In the genomic region with DNA sequence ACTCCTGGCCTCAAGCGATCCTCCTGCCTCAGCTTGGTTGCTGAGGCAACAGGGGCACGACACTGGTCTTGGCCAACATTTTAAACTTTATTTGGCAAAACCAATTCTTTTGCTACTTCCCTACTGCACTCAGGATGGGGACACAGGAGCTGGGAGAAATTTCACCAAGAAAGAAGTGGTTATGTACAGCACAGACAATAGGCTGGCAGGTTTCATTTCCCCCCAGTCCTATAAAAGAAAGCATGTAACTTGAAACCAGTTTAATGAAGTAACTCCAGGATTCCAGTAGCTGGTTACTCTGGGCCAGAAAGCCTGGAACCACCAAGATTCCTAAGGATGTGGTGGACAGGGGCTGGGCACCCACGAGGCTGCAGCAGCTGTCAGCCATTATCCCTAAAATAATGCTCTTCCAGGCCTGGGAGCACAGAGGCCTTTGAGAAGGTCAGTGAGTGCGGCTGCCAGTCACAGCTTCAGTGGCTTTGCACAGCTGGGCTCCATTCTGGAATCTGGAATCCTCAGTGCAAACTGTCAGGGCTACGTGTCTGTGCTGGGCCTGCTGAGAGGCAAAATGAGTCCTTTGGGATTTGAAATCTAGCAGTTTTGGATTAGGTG, we compare ENCODE assay signal across 8 cellular contexts.
DNase-seq lines count a peak whose midpoint lies in the region; ATAC-seq, FAIRE-seq and TF ChIP-seq lines count a peak whose summit lies in the region.

No MANE protein-coding gene starts in this region.

- ATAC-seq in GM18517 (IDR thresholded peaks at IDR 0.05; ENCODE audit: unreplicated experiment) (no peak), GM18511 (IDR thresholded peaks at IDR 0.05; ENCODE audit: unreplicated experiment) (no peak)

- H3K27me3 ChIP-seq in endodermal cell (ENCODE audit: control insufficient read depth, insufficient read depth, low read length, poor library complexity, severe bottlenecking), result no peaks in the 10 kb centered on the region
- H3K27me3 ChIP-seq in osteoblast (ENCODE audit: insufficient read depth, low read length), result no peaks in the 10 kb centered on the region

- peak overlapping the region; percentile 81 for H3K27ac Mint-ChIP-seq in endodermal cell
- no peak overlapping the region for H3K27ac Mint-ChIP-seq in activated T-cell treated with anti-CD3 and anti-CD28 coated beads, Interleukin-2, amount 50 U/mL, for 24 hours

- H3K36me3 Mint-ChIP-seq in endodermal cell (ENCODE audit: low read depth), result no peaks in the 10 kb centered on the region
- H3K36me3 Mint-ChIP-seq in activated T-cell treated with anti-CD3 and anti-CD28 coated beads, Interleukin-2, amount 50 U/mL, for 24 hours (ENCODE audit: low read depth), result no peaks in the 10 kb centered on the region

- no peak overlapping the region for H3K4me3 Mint-ChIP-seq in endodermal cell
- no peak overlapping the region for H3K4me3 Mint-ChIP-seq in activated T-cell treated with anti-CD3 and anti-CD28 coated beads, Interleukin-2, amount 50 U/mL, for 24 hours

- peak overlapping the region; percentile 93 for H3K27ac ChIP-seq in endodermal cell (ENCODE audit: low read depth, low read length)
- H3K27ac ChIP-seq in osteoblast (ENCODE audit: low read depth, low read length), result peak overlapping the region; percentile 46
- H3K27ac ChIP-seq in kidney (ENCODE audit: low read depth in 2 of 2, low read length in 2 of 2), result no peak overlapping the region

- peaks cover 23% of the 10 kb centered on the region for H3K4me1 Mint-ChIP-seq in endodermal cell
- peaks cover 32% of the 10 kb centered on the region for H3K4me1 Mint-ChIP-seq in activated T-cell treated with anti-CD3 and anti-CD28 coated beads, Interleukin-2, amount 50 U/mL, for 24 hours (ENCODE audit: low read depth)

- 37 to 53% methylated on average over 4 to 5 of the region's 5 CpGs for WGBS in endodermal cell (ENCODE audit: insufficient coverage in 1 of 2, insufficient read length in 1 of 2), 2 experiments

- no peak for FAIRE-seq in kidney (lab: Jason Lieb, UNC)

- H3K4me1 ChIP-seq in endodermal cell (ENCODE audit: control insufficient read depth, insufficient read depth, low read length) (peaks cover 4% of the 10 kb centered on the region), osteoblast (ENCODE audit: insufficient read depth, low read length) (peaks cover 40% of the 10 kb centered on the region), kidney (ENCODE audit: control insufficient read depth in 1 of 2, insufficient read depth in 1 of 2, low read depth in 1 of 2, low read length in 2 of 2) (peaks cover 3 to 4% of the 10 kb centered on the region in 2 donors)

- peak overlapping the region; percentile 9 for H3K9ac ChIP-seq in endodermal cell (ENCODE audit: extremely low read depth, low read length, poor library complexity, severe bottlenecking)
- no peak overlapping the region for H3K9ac ChIP-seq in kidney (ENCODE audit: low read length in 2 of 2)

- TF ChIP-seq CTCF in endodermal cell (conservative IDR thresholded peaks at IDR 0.05) (no peak), osteoblast (IDR thresholded peaks at IDR 0.05; ENCODE audit: extremely low read depth, low read depth, low read length) (no peak), kidney (IDR thresholded peaks at IDR 0.05; ENCODE audit: borderline replicate concordance, extremely low read depth, insufficient read depth) (no peak)

- H2AFZ ChIP-seq in osteoblast (ENCODE audit: low read length), result peak overlapping the region; percentile 62

- H3K36me3 ChIP-seq in endodermal cell (ENCODE audit: control insufficient read depth, insufficient read depth, low read length) (no peaks in the 10 kb centered on the region), osteoblast (ENCODE audit: insufficient read depth, low read length) (no peaks in the 10 kb centered on the region), kidney (ENCODE audit: control insufficient read depth in 1 of 2, insufficient read depth in 2 of 2, low read length in 2 of 2) (no peaks in the 10 kb centered on the region)

- H3K9me3 Mint-ChIP-seq in endodermal cell, result no peaks in the 10 kb centered on the region
- H3K9me3 Mint-ChIP-seq in activated T-cell treated with anti-CD3 and anti-CD28 coated beads, Interleukin-2, amount 50 U/mL, for 24 hours, result no peaks in the 10 kb centered on the region

- H3K9me3 ChIP-seq in endodermal cell (ENCODE audit: control insufficient read depth, low read length) (no peaks in the 10 kb centered on the region), osteoblast (ENCODE audit: low read depth, low read length) (no peaks in the 10 kb centered on the region), kidney (ENCODE audit: control insufficient read depth in 1 of 2, low read length in 2 of 2) (no peaks in the 10 kb centered on the region)

- DNase-seq in GM03348 (ENCODE audit: low spot score), result peak; percentile 87
- DNase-seq in NCI-H526 (lab: John Stamatoyannopoulos, UW), result peak; percentile 11 to 62
- peak; percentile 86 for DNase-seq in endodermal cell
- peak; percentile 86 for DNase-seq in osteoblast (ENCODE audit: insufficient read length, low spot score, missing footprints)
- no peak for DNase-seq in activated T-cell treated with anti-CD3 and anti-CD28 coated beads, Interleukin-2, amount 50 U/mL, for 24 hours
- no peak for DNase-seq in kidney

- H3K4me2 ChIP-seq in osteoblast (ENCODE audit: insufficient read depth, low read length), result peak overlapping the region; percentile 38

- no peaks in the 10 kb centered on the region for H3K79me2 ChIP-seq in osteoblast (ENCODE audit: insufficient read depth, low read length)

- intact Hi-C loops in kidney (cut with DNase I), result no loop called here

- H3K4me3 ChIP-seq in endodermal cell (ENCODE audit: low read length), result no peak overlapping the region
- H3K4me3 ChIP-seq in osteoblast (ENCODE audit: insufficient read depth, low read length), result no peak overlapping the region
- no peak overlapping the region for H3K4me3 ChIP-seq in kidney (ENCODE audit: low read length in 2 of 2)

- H3K27me3 Mint-ChIP-seq in endodermal cell (ENCODE audit: insufficient read depth), result peaks cover 9% of the 10 kb centered on the region
- H3K27me3 Mint-ChIP-seq in activated T-cell treated with anti-CD3 and anti-CD28 coated beads, Interleukin-2, amount 50 U/mL, for 24 hours, result no peaks in the 10 kb centered on the region

- no peaks in the 10 kb centered on the region for H4K20me1 ChIP-seq in osteoblast (ENCODE audit: insufficient read depth, low read length)

Comparison
In these comparisons a context has a peak if more than half of its experiments do, and no peak if none do; other contexts are left out.
1. DNase-seq: peak in GM03348 (single experiment), NCI-H526 (2 of 2), endodermal cell (single experiment) and osteoblast (single experiment); none in activated T-cell treated with anti-CD3 and anti-CD28 coated beads, Interleukin-2, amount 50 U/mL, for 24 hours (single experiment) and kidney (single experiment).
2. H3K27ac ChIP-seq: peak in endodermal cell (single experiment) and osteoblast (single experiment); none in kidney (0 of 2).